ENCODE assay signal across 23 cellular contexts in genomic region chr13:29698106-29698505, GRCh38.
"Had no signal": no experiment of that assay in that cellular context is flagged by ENCODE, and none has a peak within 500 bp of the region (broad histone marks: within the 10 kb centered on the region; RNA-seq: fewer than 3 reads in every experiment).

No MANE protein-coding gene starts in this region.

- DNase-seq: colonic mucosa; cortex of kidney; effector CD8-positive, alpha-beta T cell; effector memory CD8-positive, alpha-beta T cell; endodermal cell; erythroblast; esophagus squamous epithelium; foreskin fibroblast; heart left ventricle; hypothalamus; immature natural killer cell; islet precursor cell; left cardiac atrium; left lung; left ventricle myocardium superior; lower lobe of right lung; mesendoderm; midbrain; naive thymus-derived CD4-positive, alpha-beta T cell; natural killer cell had no signal

- H3K36me3 ChIP-seq: colonic mucosa, esophagus squamous epithelium, gastroesophageal sphincter, heart left ventricle, left lung, lower lobe of right lung had no signal

- H3K4me3 ChIP-seq: colonic mucosa, esophagus squamous epithelium, gastroesophageal sphincter, heart left ventricle, hepatocyte, left lung, lower lobe of right lung had no signal

- H3K4me2 ChIP-seq: hepatocyte had no signal

- H3K27me3 ChIP-seq: colonic mucosa, heart left ventricle, hepatocyte had no signal

- H3K79me2 ChIP-seq: hepatocyte had no signal

- FAIRE-seq: endometrium had no signal

- H3K9me3 ChIP-seq: colonic mucosa, esophagus squamous epithelium, heart left ventricle, left lung, lower lobe of right lung had no signal

- H2AFZ ChIP-seq: hepatocyte had no signal

- H3K4me1 ChIP-seq: colonic mucosa, gastroesophageal sphincter, left lung, lower lobe of right lung had no signal

- H3K27ac ChIP-seq: colonic mucosa, gastroesophageal sphincter, heart left ventricle, hepatocyte, left lung, lower lobe of right lung had no signal
